In genomic region chr2:88545118-88545517, GRCh38 we compare ENCODE assay signal across 11 cellular contexts.
A peak's percentile ranks its signal among the peaks of the same experiment; 100 is the strongest.
DNase-seq lines count a peak whose midpoint lies in the region; ATAC-seq and TF ChIP-seq lines count a peak whose summit lies in the region.
"Had no signal": no experiment of that assay in that cellular context is flagged by ENCODE, and none has a peak within 500 bp of the region (broad histone marks: within the 10 kb centered on the region; RNA-seq: fewer than 3 reads in every experiment).

No MANE protein-coding gene starts in this region.

- intact Hi-C loops in head of caudate nucleus (cut with DNase I), result no loop called here

- H3K36me3 Mint-ChIP-seq in GM23338 (ENCODE audit: low read depth) (peaks cover 17% of the 10 kb centered on the region), endodermal cell (ENCODE audit: low read depth) (no peaks in the 10 kb centered on the region)
- no peaks in the 10 kb centered on the region for H3K36me3 Mint-ChIP-seq in activated T-cell treated with anti-CD3 and anti-CD28 coated beads, Interleukin-2, amount 50 U/mL, for 4 hours (ENCODE audit: insufficient read depth)

- no peak overlapping the region for H3K4me2 ChIP-seq in GM23338

- H3K4me1 ChIP-seq in GM23338 (ENCODE audit: insufficient read depth) (peaks cover under 1% of the 10 kb centered on the region), endodermal cell (ENCODE audit: control insufficient read depth, insufficient read depth, low read length) (no peaks in the 10 kb centered on the region)

- H3K4me3 Mint-ChIP-seq in GM23338 (no peak overlapping the region), endodermal cell (no peak overlapping the region)
- no peak overlapping the region for H3K4me3 Mint-ChIP-seq in activated T-cell treated with anti-CD3 and anti-CD28 coated beads, Interleukin-2, amount 50 U/mL, for 4 hours

- H3K27ac ChIP-seq in GM23338 (ENCODE audit: low read depth) (no peak overlapping the region), endodermal cell (ENCODE audit: low read depth, low read length) (no peak overlapping the region)
- H3K27ac ChIP-seq: heart right ventricle, VCaP had no signal

- no peaks in the 10 kb centered on the region for H3K79me2 ChIP-seq in GM23338 (replicated peaks; ENCODE audit: insufficient read depth)

- 86 to 94% methylated on average over 2 to 5 of the region's 5 CpGs for WGBS in endodermal cell (ENCODE audit: insufficient coverage in 1 of 2, insufficient read length in 1 of 2), 2 experiments

- H3K27ac Mint-ChIP-seq in GM23338 (no peak overlapping the region; the same call in 1 of the 2 replicates), endodermal cell (peak overlapping the region; percentile 44)
- H3K27ac Mint-ChIP-seq: IgD-negative memory B cell had no signal

- H3K4me1 Mint-ChIP-seq in GM23338, result peaks cover 8% of the 10 kb centered on the region
- H3K4me1 Mint-ChIP-seq in endodermal cell, result peaks cover 8% of the 10 kb centered on the region
- H3K4me1 Mint-ChIP-seq in activated T-cell treated with anti-CD3 and anti-CD28 coated beads, Interleukin-2, amount 50 U/mL, for 4 hours (ENCODE audit: low read depth), result no peaks in the 10 kb centered on the region
- H3K4me1 Mint-ChIP-seq: IgD-negative memory B cell had no signal

- H3K9me3 Mint-ChIP-seq in GM23338 (peaks cover 15% of the 10 kb centered on the region; the same call in 2 of the 3 replicates), endodermal cell (peaks cover 2% of the 10 kb centered on the region)
- no peaks in the 10 kb centered on the region for H3K9me3 Mint-ChIP-seq in activated T-cell treated with anti-CD3 and anti-CD28 coated beads, Interleukin-2, amount 50 U/mL, for 4 hours

- H3K27me3 Mint-ChIP-seq in GM23338 (ENCODE audit: insufficient read depth, low read depth, poor library complexity) (peaks cover 14% of the 10 kb centered on the region), endodermal cell (ENCODE audit: insufficient read depth) (peaks cover 33% of the 10 kb centered on the region)
- peaks cover 16% of the 10 kb centered on the region for H3K27me3 Mint-ChIP-seq in activated T-cell treated with anti-CD3 and anti-CD28 coated beads, Interleukin-2, amount 50 U/mL, for 4 hours (ENCODE audit: low read depth)

- no peaks in the 10 kb centered on the region for H3K9me2 ChIP-seq in GM23338 (ENCODE audit: insufficient read depth)

- no peak overlapping the region for H3K9ac ChIP-seq in endodermal cell (ENCODE audit: extremely low read depth, low read length, poor library complexity, severe bottlenecking)

- H3K36me3 ChIP-seq in GM23338 (ENCODE audit: insufficient read depth) (no peaks in the 10 kb centered on the region), endodermal cell (ENCODE audit: control insufficient read depth, insufficient read depth, low read length) (no peaks in the 10 kb centered on the region)
- H3K36me3 ChIP-seq: heart right ventricle had no signal

- H3K4me3 ChIP-seq in GM23338 (no peak overlapping the region), endodermal cell (ENCODE audit: low read length) (no peak overlapping the region)
- H3K4me3 ChIP-seq: heart right ventricle had no signal

- H3K9me3 ChIP-seq in endodermal cell (ENCODE audit: control insufficient read depth, low read length), result no peaks in the 10 kb centered on the region
- H3K9me3 ChIP-seq: heart right ventricle had no signal

- peak; percentile 36 for ATAC-seq in GM23338
- ATAC-seq in activated T-cell treated with anti-CD3 and anti-CD28 coated beads, Interleukin-2, amount 50 U/mL, for 4 hours, result no peak
- ATAC-seq: heart right ventricle had no signal

- TF ChIP-seq CTCF in GM23338 (conservative IDR thresholded peaks at IDR 0.05; ENCODE audit: low read depth in 2 of 2) (no peak), endodermal cell (conservative IDR thresholded peaks at IDR 0.05) (no peak)

- no peaks in the 10 kb centered on the region for H4K20me1 ChIP-seq in GM23338 (replicated peaks; ENCODE audit: insufficient read depth)

- H3K27me3 ChIP-seq in GM23338 (ENCODE audit: insufficient read depth), result no peaks in the 10 kb centered on the region
- H3K27me3 ChIP-seq in endodermal cell (ENCODE audit: control insufficient read depth, insufficient read depth, low read length, poor library complexity, severe bottlenecking), result peaks cover 12% of the 10 kb centered on the region

- no peak overlapping the region for H2AFZ ChIP-seq in GM23338

- H3F3A ChIP-seq in GM23338 (replicated peaks; ENCODE audit: low read depth), result no peaks in the 10 kb centered on the region

- peak; percentile 36 for DNase-seq in AG20443 (ENCODE audit: low spot score)
- DNase-seq in GM23338 (ENCODE audit: low spot score), result peak; percentile 85
- DNase-seq in NCI-H69 (lab: John Stamatoyannopoulos, UW), result peak; percentile 14
- peak; percentile 79 for DNase-seq in endodermal cell
- no peak for DNase-seq in inferior parietal cortex (ENCODE audit: extremely low spot score)
- no peak for DNase-seq in activated T-cell treated with anti-CD3 and anti-CD28 coated beads, Interleukin-2, amount 50 U/mL, for 4 hours
- DNase-seq in head of caudate nucleus, result no peak
- no peak for DNase-seq in NOMO-1 treated with DMSO at 0.1 percent for 48 hours (lab: John Stamatoyannopoulos, UW; ENCODE audit: unreplicated experiment)
- DNase-seq: heart right ventricle had no signal

TF ChIP-seq in GM23338, 12 proteins besides CTCF, POLR2A, EP300 and RAD21:
- TF ChIP-seq EZH2 (IDR thresholded peaks at IDR 0.05; ENCODE audit: low read depth, unreplicated experiment) (no peak), ETS1 (IDR thresholded peaks at IDR 0.05) (peak; percentile 74; the same call in 1 of the 2 replicates), REST (IDR thresholded peaks at IDR 0.05; ENCODE audit: unreplicated experiment) (no peak)
TF ChIP-seq in GM23338: peak in this region for 1.

Comparison
In these comparisons a context has a peak if more than half of its experiments do, and no peak if none do; other contexts are left out.
1. DNase-seq: peak in AG20443 (single experiment), GM23338 (single experiment), NCI-H69 (single experiment) and endodermal cell (single experiment); none in inferior parietal cortex (single experiment), activated T-cell treated with anti-CD3 and anti-CD28 coated beads, Interleukin-2, amount 50 U/mL, for 4 hours (single experiment), head of caudate nucleus (0 of 42) and NOMO-1 treated with DMSO at 0.1 percent for 48 hours (single experiment).